ENCODE assay signal across 17 cellular contexts in the genomic region with DNA sequence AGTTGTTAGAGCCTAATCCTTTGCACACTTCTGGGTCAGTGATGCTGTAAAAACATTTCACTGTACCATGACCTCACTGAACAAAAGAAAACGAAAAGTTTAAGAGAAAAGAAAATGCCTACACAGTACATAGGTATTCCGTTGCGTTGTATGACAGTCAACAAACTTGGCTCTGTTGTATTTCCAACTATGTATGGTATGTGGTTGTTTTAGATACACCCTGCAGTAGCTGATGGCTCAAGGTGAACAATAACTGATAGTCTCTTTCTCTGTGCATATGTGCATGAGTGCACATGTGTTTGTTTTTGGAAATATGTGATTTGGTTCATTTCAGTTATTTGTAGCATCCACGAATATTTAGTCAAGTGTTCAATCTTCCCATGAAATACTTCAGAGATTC.
DNase-seq lines count a peak whose midpoint lies in the region; FAIRE-seq and TF ChIP-seq lines count a peak whose summit lies in the region.
"Had no signal": no experiment of that assay in that cellular context is flagged by ENCODE, and none has a peak within 500 bp of the region (broad histone marks: within the 10 kb centered on the region; RNA-seq: fewer than 3 reads in every experiment).

No MANE protein-coding gene starts in this region.

- H3K27me3 ChIP-seq in GM23248 (replicated peaks; ENCODE audit: insufficient read depth) = no peaks in the 10 kb centered on the region
- no peaks in the 10 kb centered on the region for H3K27me3 ChIP-seq in bronchial epithelial cell (ENCODE audit: control insufficient read depth, insufficient read depth, low read length)
- no peaks in the 10 kb centered on the region for H3K27me3 ChIP-seq in keratinocyte (ENCODE audit: control insufficient read depth, extremely low read depth, insufficient read depth, low read length)

- in situ Hi-C loops in GM23248 (cut with MboI) = no loop called here

- DNase-seq in GM23248 (no peak), RWPE1 (ENCODE audit: low spot score) (peak; percentile 36), bronchial epithelial cell (ENCODE audit: low read depth) (peak; percentile 76), keratinocyte (ENCODE audit: low read depth, low spot score) (no peak), epidermal melanocyte (ENCODE audit: insufficient read length, low spot score) (no peak), HFFc6 (no peak), H4 (ENCODE audit: low spot score) (no peak), medulla oblongata (ENCODE audit: extremely low spot score) (no peak)
- DNase-seq: CD4-positive, alpha-beta T cell; DMS79; GOT3; NCI-H1436 treated with DMSO at 0.1 percent for 48 hours; NCI-H345; NCI-H526 treated with DMSO at 0.1 percent for 48 hours; RPMI8226 had no signal

- no peaks in the 10 kb centered on the region for H3K9me1 ChIP-seq in keratinocyte (ENCODE audit: control insufficient read depth, extremely low read depth, insufficient read depth, low read length)

- peaks cover 3% of the 10 kb centered on the region for H3K27me3 Mint-ChIP-seq in HFFc6 (ENCODE audit: insufficient read depth)
- H3K27me3 Mint-ChIP-seq: CD4-positive, alpha-beta T cell; IgD-negative memory B cell had no signal

- H4K20me1 ChIP-seq in GM23248 (ENCODE audit: insufficient read depth) = no peaks in the 10 kb centered on the region
- no peaks in the 10 kb centered on the region for H4K20me1 ChIP-seq in keratinocyte (ENCODE audit: control insufficient read depth, extremely low read depth, insufficient read depth, low read length)

- POLR2A ChIA-PET in RWPE1 (lab: Yijun Ruan, JAX; ENCODE audit: low non-redundant PET) = no interaction called here

- H3K27ac Mint-ChIP-seq in HFFc6 = no peak overlapping the region
- H3K27ac Mint-ChIP-seq: CD4-positive, alpha-beta T cell had no signal

- H3K9me3 ChIP-seq in GM23248 (ENCODE audit: low read depth) = no peaks in the 10 kb centered on the region
- no peaks in the 10 kb centered on the region for H3K9me3 ChIP-seq in keratinocyte (ENCODE audit: control insufficient read depth, low read depth, low read length)

- H3K4me1 ChIP-seq in GM23248 (ENCODE audit: insufficient read depth) = peaks cover 16% of the 10 kb centered on the region
- peaks cover 13% of the 10 kb centered on the region for H3K4me1 ChIP-seq in keratinocyte (ENCODE audit: control insufficient read depth, extremely low read depth, insufficient read depth, low read length)

- H3K9ac ChIP-seq in GM23248 (no peak overlapping the region), keratinocyte (ENCODE audit: control insufficient read depth, extremely low read depth, insufficient read depth, low read length) (no peak overlapping the region)

- no peaks in the 10 kb centered on the region; the same call in 1 of the 2 replicates for H3K4me1 Mint-ChIP-seq in HFFc6 (ENCODE audit: low read depth)
- H3K4me1 Mint-ChIP-seq: IgD-negative memory B cell had no signal

- no peaks in the 10 kb centered on the region for H3K36me3 Mint-ChIP-seq in HFFc6 (ENCODE audit: low read depth)
- H3K36me3 Mint-ChIP-seq: IgD-negative memory B cell had no signal

- no peaks in the 10 kb centered on the region for H3F3A ChIP-seq in GM23248 (ENCODE audit: insufficient read depth)

- H3K9me3 Mint-ChIP-seq in HFFc6 = no peaks in the 10 kb centered on the region
- H3K9me3 Mint-ChIP-seq: CD4-positive, alpha-beta T cell; IgD-negative memory B cell had no signal

- FAIRE-seq in bronchial epithelial cell (lab: Jason Lieb, UNC) (no peak), keratinocyte (lab: Jason Lieb, UNC) (peak; percentile 43)
- FAIRE-seq: GM12878 had no signal

- no peak overlapping the region for H3K4me3 Mint-ChIP-seq in HFFc6
- H3K4me3 Mint-ChIP-seq: CD4-positive, alpha-beta T cell; IgD-negative memory B cell had no signal

- no peak overlapping the region for H2AFZ ChIP-seq in GM23248
- no peak overlapping the region for H2AFZ ChIP-seq in keratinocyte (ENCODE audit: control insufficient read depth, low read length)

- TF ChIP-seq CTCF in RWPE1 (conservative IDR thresholded peaks at IDR 0.05; ENCODE audit: low read depth) (no peak), bronchial epithelial cell (IDR thresholded peaks at IDR 0.05; ENCODE audit: insufficient read depth, low read length, severe bottlenecking) (no peak), keratinocyte (optimal IDR thresholded peaks at IDR 0.05 in 1 of 3, IDR thresholded peaks at IDR 0.05 in 1 of 3, conservative IDR thresholded peaks at IDR 0.05 in 1 of 3; ENCODE audit: extremely low read depth in 1 of 3, insufficient read depth in 2 of 3, low read length in 3 of 3) (no peak), HFFc6 (IDR thresholded peaks at IDR 0.05) (no peak)

- CTCF ChIA-PET in RWPE1 (lab: Yijun Ruan, JAX) = no interaction called here

- no peak overlapping the region for H3K4me3 ChIP-seq in GM23248
- H3K4me3 ChIP-seq in bronchial epithelial cell (ENCODE audit: low read depth, low read length) = no peak overlapping the region
- H3K4me3 ChIP-seq in keratinocyte (ENCODE audit: control insufficient read depth in 2 of 3, extremely low read depth in 1 of 3, insufficient read depth in 2 of 3, low read depth in 1 of 3, low read length in 3 of 3) = no peak overlapping the region
- H3K4me3 ChIP-seq: GM12878 had no signal

- dilution Hi-C loops in keratinocyte (cut with MboI; ENCODE audit: extremely low pct_ligation_motif_present, low sequenced_read_pairs) = no loop called here

- no peaks in the 10 kb centered on the region for H3K36me3 ChIP-seq in GM23248 (ENCODE audit: low read depth)
- no peaks in the 10 kb centered on the region for H3K36me3 ChIP-seq in bronchial epithelial cell (ENCODE audit: control insufficient read depth, insufficient read depth, low read length)
- no peaks in the 10 kb centered on the region for H3K36me3 ChIP-seq in keratinocyte (ENCODE audit: control insufficient read depth in 2 of 2, extremely low read depth in 1 of 2, insufficient read depth in 2 of 2, low read length in 2 of 2)

- H3K27ac ChIP-seq in GM23248 (no peak overlapping the region), RWPE1 (no peak overlapping the region), keratinocyte (ENCODE audit: control insufficient read depth, insufficient read depth, low read length) (no peak overlapping the region)

- H3K79me2 ChIP-seq in GM23248 (ENCODE audit: insufficient read depth) (no peaks in the 10 kb centered on the region), keratinocyte (ENCODE audit: control insufficient read depth, insufficient read depth, low read length) (no peaks in the 10 kb centered on the region)

- H3K9me2 ChIP-seq in GM23248 (ENCODE audit: insufficient read depth) = no peaks in the 10 kb centered on the region

- 85 to 91% methylated on average over 4 of the region's 4 CpGs for WGBS in GM23248 (ENCODE audit: low coverage in 1 of 2, low lambda C conversion rate in 2 of 2, missing lambda C conversion rate in 2 of 2), 2 experiments

- H3K4me2 ChIP-seq in GM23248 (ENCODE audit: unreplicated experiment) = peak overlapping the region; percentile 37
- H3K4me2 ChIP-seq in keratinocyte (ENCODE audit: control insufficient read depth, extremely low read depth, insufficient read depth, low read depth, low read length) = peak overlapping the region; percentile 43

Comparison
In these comparisons a context has a peak if more than half of its experiments do, and no peak if none do; other contexts are left out.
1. DNase-seq: peak in RWPE1 (single experiment) and bronchial epithelial cell (single experiment); none in GM23248 (single experiment), keratinocyte (single experiment), epidermal melanocyte (single experiment), HFFc6 (single experiment), H4 (single experiment) and medulla oblongata (single experiment).